14 cellular contexts compared by ENCODE assay signal in the genomic region with DNA sequence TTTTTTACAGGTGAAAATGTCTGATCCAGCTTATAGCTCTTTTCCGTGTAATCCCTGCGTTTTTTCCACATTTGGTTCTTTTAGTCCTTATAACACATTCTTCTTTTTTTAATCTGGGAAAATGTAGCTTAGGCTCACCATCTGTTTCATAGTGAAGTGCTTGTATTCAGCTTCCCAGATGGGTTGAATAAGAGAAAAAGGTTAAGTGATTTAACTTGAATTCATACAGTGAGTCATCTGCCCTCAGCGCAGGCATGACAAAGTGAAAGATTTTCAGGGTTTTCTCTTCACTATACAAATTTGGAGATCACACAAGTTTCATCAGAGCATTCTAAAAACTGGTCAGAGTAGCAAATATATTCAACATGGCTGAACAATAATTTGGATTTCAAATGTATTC.
DNase-seq lines count a peak whose midpoint lies in the region; ATAC-seq, FAIRE-seq and TF ChIP-seq lines count a peak whose summit lies in the region.
"Had no signal": no experiment of that assay in that cellular context is flagged by ENCODE, and none has a peak within 500 bp of the region (broad histone marks: within the 10 kb centered on the region; RNA-seq: fewer than 3 reads in every experiment).

No MANE protein-coding gene starts in this region.

- no peak for TF ChIP-seq POLR2A in stomach (IDR thresholded peaks at IDR 0.05)

- no peak overlapping the region for H2BK12ac ChIP-seq in trophoblast cell (ENCODE audit: low read length)

- H2BK5ac ChIP-seq in trophoblast cell (ENCODE audit: low read depth, low read length, poor library complexity), result no peak overlapping the region

- no peak overlapping the region for H2BK120ac ChIP-seq in trophoblast cell (ENCODE audit: insufficient read depth, low read length, poor library complexity)

- no peak overlapping the region for H3K9ac ChIP-seq in trophoblast cell (ENCODE audit: low read length)

- H3K27me3 ChIP-seq in stomach (no peaks in the 10 kb centered on the region), trophoblast cell (ENCODE audit: insufficient read depth, low read length) (no peaks in the 10 kb centered on the region)
- H3K27me3 ChIP-seq: esophagus squamous epithelium had no signal

- H3K4me3 ChIP-seq in stomach (no peak overlapping the region), trophoblast cell (ENCODE audit: low read depth, low read length) (no peak overlapping the region)
- H3K4me3 ChIP-seq: esophagus squamous epithelium had no signal

- H3K27ac ChIP-seq in stomach (no peak overlapping the region), trophoblast cell (ENCODE audit: low read depth, low read length) (no peak overlapping the region)
- H3K27ac ChIP-seq: esophagus squamous epithelium, WERI-Rb-1 had no signal

- TF ChIP-seq CTCF in omental fat pad (IDR thresholded peaks at IDR 0.05) (no peak), stomach (IDR thresholded peaks at IDR 0.05) (no peak)

- peaks cover 2% of the 10 kb centered on the region for H3K79me1 ChIP-seq in trophoblast cell (ENCODE audit: low read length)

- WGBS in stomach, 5 donors, result 74 to 88% (median 83%) methylated on average over 3 of the region's 3 CpGs
- no CpG with 5 or more reads among the region's 3 CpGs for WGBS in trophoblast cell (ENCODE audit: extremely low coverage, insufficient coverage, insufficient read length)

- H2AFZ ChIP-seq in trophoblast cell (ENCODE audit: insufficient read depth, low read length, poor library complexity), result no peak overlapping the region

- no peak overlapping the region for H3K14ac ChIP-seq in trophoblast cell (ENCODE audit: low read length)

- no peak overlapping the region for H4K91ac ChIP-seq in trophoblast cell (ENCODE audit: low read depth, low read length)

- no peak overlapping the region for H4K8ac ChIP-seq in trophoblast cell (ENCODE audit: low read depth, low read length)

- H3K4me1 ChIP-seq in stomach (no peaks in the 10 kb centered on the region), trophoblast cell (ENCODE audit: control insufficient read depth in 1 of 2, insufficient read depth in 2 of 2, low read length in 2 of 2) (no peaks in the 10 kb centered on the region)
- H3K4me1 ChIP-seq: Caco-2, esophagus squamous epithelium had no signal

- H3K9me3 ChIP-seq in stomach (no peaks in the 10 kb centered on the region), trophoblast cell (ENCODE audit: insufficient read depth, low read depth, low read length) (no peaks in the 10 kb centered on the region)
- H3K9me3 ChIP-seq: Caco-2, esophagus squamous epithelium had no signal

- no peak overlapping the region for H2AK5ac ChIP-seq in trophoblast cell (ENCODE audit: low read length)

- H3K79me2 ChIP-seq in trophoblast cell (ENCODE audit: control insufficient read depth, insufficient read depth, low read length, poor library complexity), result no peaks in the 10 kb centered on the region

- intact Hi-C loops in stomach (cut with DNase I; ENCODE audit: low total_unique reads), result no loop called here

- no peak overlapping the region for H3K23ac ChIP-seq in trophoblast cell (ENCODE audit: low read length)

- peak; percentile 81 for ATAC-seq in omental fat pad (ENCODE audit: low FRiP score)
- ATAC-seq: Right ventricle myocardium inferior had no signal

- H3K4me2 ChIP-seq in trophoblast cell (ENCODE audit: low read length), result no peak overlapping the region

- no peak overlapping the region for H3K18ac ChIP-seq in trophoblast cell (ENCODE audit: low read length)

- TF ChIP-seq EP300 in stomach (IDR thresholded peaks at IDR 0.05), result no peak

- FAIRE-seq in endometrium (lab: Jason Lieb, UNC), result peak; percentile 37

- H4K12ac ChIP-seq in trophoblast cell (ENCODE audit: low read depth, low read length), result no peak overlapping the region

- DNase-seq in DMS 273 (lab: John Stamatoyannopoulos, UW; ENCODE audit: unreplicated experiment) (peak; percentile 54), NCI-H524 (lab: John Stamatoyannopoulos, UW) (peak; percentile 63 to 76), omental fat pad (ENCODE audit: low spot score) (no peak), stomach (no peak), anterior cingulate cortex (lab: John Stamatoyannopoulos, UW) (no peak), trophoblast cell (no peak)
- no peak for DNase-seq in activated CD4-positive, alpha-beta T cell treated with anti-CD3 and anti-CD28 coated beads, Interleukin-2, amount 50 U/mL, for 4 hours
- DNase-seq: activated T-cell treated with anti-CD3 and anti-CD28 coated beads, Interleukin-2, amount 50 U/mL, for 1 hour; Caco-2; esophagus squamous epithelium; KG1; WERI-Rb-1 had no signal

- no peaks in the 10 kb centered on the region for H3K36me3 ChIP-seq in stomach
- no peaks in the 10 kb centered on the region for H3K36me3 ChIP-seq in trophoblast cell (ENCODE audit: control insufficient read depth in 1 of 2, insufficient read depth in 2 of 2, low read length in 2 of 2)
- H3K36me3 ChIP-seq: esophagus squamous epithelium, WERI-Rb-1 had no signal

- H3K4ac ChIP-seq in trophoblast cell (ENCODE audit: low read depth, low read length), result no peak overlapping the region

Comparison
In these comparisons a context has a peak if more than half of its experiments do, and no peak if none do; other contexts are left out.
1. DNase-seq: peak in DMS 273 (single experiment) and NCI-H524 (2 of 2); none in omental fat pad (single experiment), stomach (single experiment), activated CD4-positive, alpha-beta T cell treated with anti-CD3 and anti-CD28 coated beads, Interleukin-2, amount 50 U/mL, for 4 hours (0 of 2), anterior cingulate cortex (0 of 58) and trophoblast cell (0 of 2).